ENCODE assay signal across 12 cellular contexts in genomic region chr6:113464959-113465358, GRCh38.
DNase-seq lines count a peak whose midpoint lies in the region; ATAC-seq and TF ChIP-seq lines count a peak whose summit lies in the region.
"Had no signal": no experiment of that assay in that cellular context is flagged by ENCODE, and none has a peak within 500 bp of the region (broad histone marks: within the 10 kb centered on the region; RNA-seq: fewer than 3 reads in every experiment).

No MANE protein-coding gene starts in this region.

- TF ChIP-seq CTCF in chondrocyte (IDR thresholded peaks at IDR 0.05), result no peak
- TF ChIP-seq CTCF in neutrophil (IDR thresholded peaks at IDR 0.05), result no peak
- TF ChIP-seq CTCF in CD8-positive, alpha-beta T cell (IDR thresholded peaks at IDR 0.05), result no peak

- no peaks in the 10 kb centered on the region for H3K27me3 ChIP-seq in neutrophil
- no peaks in the 10 kb centered on the region for H3K27me3 ChIP-seq in CD8-positive, alpha-beta T cell (ENCODE audit: insufficient read depth, low read length)

- H3K4me3 ChIP-seq in neutrophil (ENCODE audit: low read depth in 1 of 2, low read length in 1 of 2), result peak overlapping the region in 1 of 2 experiments; percentile 15
- no peak overlapping the region for H3K4me3 ChIP-seq in CD8-positive, alpha-beta T cell (ENCODE audit: low read depth, low read length)
- H3K4me3 ChIP-seq: left ventricle myocardium inferior had no signal

- peak overlapping the region; percentile 91 for H3K27ac ChIP-seq in neutrophil
- no peak overlapping the region for H3K27ac ChIP-seq in CD8-positive, alpha-beta T cell (ENCODE audit: low read depth, low read length)
- H3K27ac ChIP-seq: left ventricle myocardium inferior had no signal

- no peaks in the 10 kb centered on the region for H3K27me3 Mint-ChIP-seq in chondrocyte (ENCODE audit: low read depth)
- no peaks in the 10 kb centered on the region for H3K27me3 Mint-ChIP-seq in CD8-positive, alpha-beta T cell (ENCODE audit: low read depth)
- H3K27me3 Mint-ChIP-seq in naive thymus-derived CD8-positive, alpha-beta T cell, result peaks cover 0 to 6% (median 2%) of the 10 kb centered on the region in 5 donors

- H3K4me3 Mint-ChIP-seq in chondrocyte (ENCODE audit: unreplicated experiment), result no peak overlapping the region
- H3K4me3 Mint-ChIP-seq in CD8-positive, alpha-beta T cell, result no peak overlapping the region
- H3K4me3 Mint-ChIP-seq in naive thymus-derived CD8-positive, alpha-beta T cell, result no peak overlapping the region
- H3K4me3 Mint-ChIP-seq: endodermal cell, WTC11 had no signal

- H3K4me1 Mint-ChIP-seq in chondrocyte (ENCODE audit: low read depth), result peaks cover 13% of the 10 kb centered on the region
- H3K4me1 Mint-ChIP-seq in CD8-positive, alpha-beta T cell (ENCODE audit: low read depth), result no peaks in the 10 kb centered on the region
- no peaks in the 10 kb centered on the region for H3K4me1 Mint-ChIP-seq in naive thymus-derived CD8-positive, alpha-beta T cell
- H3K4me1 Mint-ChIP-seq: endodermal cell, WTC11 had no signal

- H3K36me3 Mint-ChIP-seq in chondrocyte (ENCODE audit: low read depth), result no peaks in the 10 kb centered on the region
- no peaks in the 10 kb centered on the region for H3K36me3 Mint-ChIP-seq in CD8-positive, alpha-beta T cell
- no peaks in the 10 kb centered on the region for H3K36me3 Mint-ChIP-seq in naive thymus-derived CD8-positive, alpha-beta T cell
- H3K36me3 Mint-ChIP-seq: WTC11 had no signal

- POLR2A ChIA-PET in CD8-positive, alpha-beta T cell (lab: Charles Lee), result no interaction called here
- POLR2A ChIA-PET in naive thymus-derived CD8-positive, alpha-beta T cell (lab: Charles Lee), result no interaction called here

- no peaks in the 10 kb centered on the region for H3K36me3 ChIP-seq in neutrophil
- no peaks in the 10 kb centered on the region for H3K36me3 ChIP-seq in CD8-positive, alpha-beta T cell (ENCODE audit: insufficient read depth, low read length)
- H3K36me3 ChIP-seq: left ventricle myocardium inferior had no signal

- peak overlapping the region; percentile 33 for H3K27ac Mint-ChIP-seq in chondrocyte (ENCODE audit: unreplicated experiment)
- H3K27ac Mint-ChIP-seq in CD8-positive, alpha-beta T cell, result no peak overlapping the region
- no peak overlapping the region for H3K27ac Mint-ChIP-seq in naive thymus-derived CD8-positive, alpha-beta T cell
- H3K27ac Mint-ChIP-seq: endodermal cell, WTC11 had no signal

- H3K4me1 ChIP-seq in neutrophil (ENCODE audit: control insufficient read depth in 1 of 2, insufficient read depth in 1 of 2, low read depth in 1 of 2, low read length in 1 of 2), result peaks cover 43 to 46% of the 10 kb centered on the region in 2 experiments
- no peaks in the 10 kb centered on the region for H3K4me1 ChIP-seq in CD8-positive, alpha-beta T cell (ENCODE audit: insufficient read depth, low read length)
- H3K4me1 ChIP-seq: left ventricle myocardium inferior had no signal

- intact Hi-C loops in CD8-positive, alpha-beta T cell (cut with DNase I, micrococcal nuclease), result no loop called here

- CTCF ChIA-PET in CD8-positive, alpha-beta T cell (lab: Charles Lee), result no interaction called here

- DNase-seq in ELR (ENCODE audit: low read depth), result peak; percentile 92
- DNase-seq in NOMO-1 treated with dmso at 0.1 percent for 144 hours (lab: John Stamatoyannopoulos, UW; ENCODE audit: unreplicated experiment), result peak; percentile 26
- DNase-seq in chondrocyte (ENCODE audit: low spot score), result no peak
- no peak for DNase-seq in CD8-positive, alpha-beta T cell
- no peak for DNase-seq in hepatic stellate cell (ENCODE audit: low spot score)
- DNase-seq in naive thymus-derived CD8-positive, alpha-beta T cell, result no peak
- DNase-seq in NCI-H187 (lab: John Stamatoyannopoulos, UW), result no peak
- DNase-seq: DND-41, endodermal cell, left ventricle myocardium inferior had no signal

- H3K9me3 ChIP-seq in neutrophil, result no peaks in the 10 kb centered on the region
- H3K9me3 ChIP-seq in CD8-positive, alpha-beta T cell (ENCODE audit: low read length), result no peaks in the 10 kb centered on the region
- H3K9me3 ChIP-seq: left ventricle myocardium inferior had no signal

- H3K9me3 Mint-ChIP-seq in chondrocyte (ENCODE audit: low read depth), result peaks cover 3% of the 10 kb centered on the region
- H3K9me3 Mint-ChIP-seq in CD8-positive, alpha-beta T cell, result peaks cover 5% of the 10 kb centered on the region
- peaks cover 0 to 4% (median 0%) of the 10 kb centered on the region in 9 donors for H3K9me3 Mint-ChIP-seq in naive thymus-derived CD8-positive, alpha-beta T cell

- no peak for ATAC-seq in CD8-positive, alpha-beta T cell
- no peak for ATAC-seq in naive thymus-derived CD8-positive, alpha-beta T cell
- ATAC-seq: WTC11 had no signal

Comparison
In these comparisons a context has a peak if more than half of its experiments do, and no peak if none do; other contexts are left out.
1. DNase-seq: peak in ELR (single experiment) and NOMO-1 treated with dmso at 0.1 percent for 144 hours (single experiment); none in chondrocyte (single experiment), CD8-positive, alpha-beta T cell (0 of 7), hepatic stellate cell (single experiment), naive thymus-derived CD8-positive, alpha-beta T cell (0 of 10) and NCI-H187 (0 of 2).